Comparison of ENCODE assay signal across 1 cellular context in genomic region chr19:21835810-21836444, GRCh38.
TF ChIP-seq lines count a peak whose summit lies in the region.

Gene ZNF43 (minus strand): TSS chr19:21836182. CDS start chr19:21836038, 144 bp downstream.

TF ChIP-seq in SK-N-SH treated with all-trans-retinoic acid at 6 μM for 48 hours, 23 proteins besides CTCF, POLR2A, EP300 and RAD21 (continued from another document):
- TF ChIP-seq, protein P1, sequence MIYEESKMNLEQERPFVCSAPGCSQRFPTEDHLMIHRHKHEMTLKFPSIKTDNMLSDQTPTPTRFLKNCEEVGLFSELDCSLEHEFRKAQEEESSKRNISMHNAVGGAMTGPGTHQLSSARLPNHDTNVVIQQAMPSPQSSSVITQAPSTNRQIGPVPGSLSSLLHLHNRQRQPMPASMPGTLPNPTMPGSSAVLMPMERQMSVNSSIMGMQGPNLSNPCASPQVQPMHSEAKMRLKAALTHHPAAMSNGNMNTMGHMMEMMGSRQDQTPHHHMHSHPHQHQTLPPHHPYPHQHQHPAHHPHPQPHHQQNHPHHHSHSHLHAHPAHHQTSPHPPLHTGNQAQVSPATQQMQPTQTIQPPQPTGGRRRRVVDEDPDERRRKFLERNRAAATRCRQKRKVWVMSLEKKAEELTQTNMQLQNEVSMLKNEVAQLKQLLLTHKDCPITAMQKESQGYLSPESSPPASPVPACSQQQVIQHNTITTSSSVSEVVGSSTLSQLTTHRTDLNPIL (CRISPR knock-in tag; IDR thresholded peaks at IDR 0.05; ENCODE audit: low read depth): no peak
- no peak; the same call in 1 of the 2 replicates for TF ChIP-seq CSRNP3 (CRISPR knock-in tag; IDR thresholded peaks at IDR 0.05)
